In the genomic region with DNA sequence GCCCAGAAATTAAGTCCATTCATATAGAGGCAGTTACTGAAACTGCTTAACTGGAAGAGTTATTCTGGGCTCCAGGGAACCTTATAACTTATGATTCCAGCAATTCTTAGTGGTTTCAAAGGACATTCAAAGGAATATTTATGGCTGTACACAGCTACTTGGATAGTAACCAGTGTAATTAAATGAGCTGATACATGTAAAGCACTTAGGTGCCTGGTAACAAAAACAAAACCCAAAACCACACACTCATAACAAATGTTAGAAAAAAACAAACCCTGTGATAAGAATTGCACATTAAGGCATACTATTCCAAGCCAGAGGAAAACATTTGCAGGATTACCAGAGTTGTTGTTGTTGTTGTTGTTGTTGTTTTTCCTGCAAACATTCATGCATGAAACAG, we compare ENCODE assay signal across 18 cellular contexts. TPM values are rescaled to one million over a fixed set of nuclear protein-coding genes. Genes with fewer than 3 reads are reported as not detected.
DNase-seq lines count a peak whose midpoint lies in the region; ATAC-seq and TF ChIP-seq lines count a peak whose summit lies in the region.
"Had no signal": no experiment of that assay in that cellular context is flagged by ENCODE, and none has a peak within 500 bp of the region (broad histone marks: within the 10 kb centered on the region; RNA-seq: fewer than 3 reads in every experiment).

No MANE protein-coding gene starts in this region.

- CTCF ChIA-PET in CD8-positive, alpha-beta T cell (lab: Charles Lee): interaction anchor here (2.7 kb wide), 1 partner anchor 11 kb away, joined by 7 read pairs; no protein-coding TSS in a partner anchor

- POLR2A ChIA-PET in CD8-positive, alpha-beta T cell (lab: Charles Lee): no interaction called here

- no peaks in the 10 kb centered on the region for H3K9me3 Mint-ChIP-seq in CD8-positive, alpha-beta T cell
- H3K9me3 Mint-ChIP-seq: stimulated activated naive CD8-positive, alpha-beta T cell treated with anti-CD3 and anti-CD28 coated beads, Interleukin-15, Interleukin-2, amounts not matched to agents 100 ng/mL and 50 ng/mL, for 24 hours had no signal

- peaks cover 23% of the 10 kb centered on the region for H3K4me1 ChIP-seq in CD8-positive, alpha-beta T cell (ENCODE audit: insufficient read depth, low read length)
- H3K4me1 ChIP-seq: esophagus squamous epithelium, lower lobe of right lung had no signal

- H3K4me1 Mint-ChIP-seq in CD8-positive, alpha-beta T cell (ENCODE audit: low read depth): peaks cover 74% of the 10 kb centered on the region

- H3K36me3 ChIP-seq in CD8-positive, alpha-beta T cell (ENCODE audit: insufficient read depth, low read length): peaks cover 31% of the 10 kb centered on the region
- H3K36me3 ChIP-seq: ovary had no signal

- H3K27ac ChIP-seq in CD8-positive, alpha-beta T cell (ENCODE audit: low read depth, low read length): no peak overlapping the region
- H3K27ac ChIP-seq: esophagus squamous epithelium, lower lobe of right lung, ovary had no signal

- TF ChIP-seq CTCF in CD8-positive, alpha-beta T cell (IDR thresholded peaks at IDR 0.05): no peak

- intact Hi-C loops in CD8-positive, alpha-beta T cell (cut with DNase I, micrococcal nuclease): loop anchor here in 1 of 2 experiments (2.0 kb wide), 1 partner anchor 15 kb away; no protein-coding TSS in a partner anchor
- intact Hi-C loops in left ventricle myocardium superior (cut with micrococcal nuclease): no loop called here

- H3K4me3 Mint-ChIP-seq in CD8-positive, alpha-beta T cell: no peak overlapping the region
- H3K4me3 Mint-ChIP-seq: stimulated activated naive CD8-positive, alpha-beta T cell treated with anti-CD3 and anti-CD28 coated beads, Interleukin-15, Interleukin-2, amounts not matched to agents 100 ng/mL and 50 ng/mL, for 24 hours had no signal

- no peaks in the 10 kb centered on the region for H3K27me3 ChIP-seq in CD8-positive, alpha-beta T cell (ENCODE audit: insufficient read depth, low read length)
- H3K27me3 ChIP-seq: esophagus squamous epithelium, ovary had no signal

- H3K27ac Mint-ChIP-seq in CD8-positive, alpha-beta T cell: peak overlapping the region; percentile 30

- ATAC-seq in CD8-positive, alpha-beta T cell: no peak
- ATAC-seq in left ventricle myocardium superior: peak; percentile 73
- ATAC-seq in HG03457 (IDR thresholded peaks at IDR 0.05; ENCODE audit: unreplicated experiment): no peak
- ATAC-seq: lower lobe of right lung had no signal

- H3K27me3 Mint-ChIP-seq in CD8-positive, alpha-beta T cell (ENCODE audit: low read depth): no peaks in the 10 kb centered on the region
- H3K27me3 Mint-ChIP-seq: stimulated activated naive CD8-positive, alpha-beta T cell treated with anti-CD3 and anti-CD28 coated beads, Interleukin-15, Interleukin-2, amounts not matched to agents 100 ng/mL and 50 ng/mL, for 24 hours had no signal

- peak; percentile 11 for DNase-seq in AG08395 (ENCODE audit: low spot score)
- no peak for DNase-seq in CD8-positive, alpha-beta T cell
- DNase-seq in M059J (ENCODE audit: low read depth): peak; percentile 75
- no peak for DNase-seq in left ventricle myocardium superior
- no peak for DNase-seq in NCI-H1694 treated with DMSO at 0.1 percent for 48 hours (lab: John Stamatoyannopoulos, UW)
- no peak for DNase-seq in NCI-H1417 treated with DMSO at 0.1 percent for 48 hours (lab: John Stamatoyannopoulos, UW)
- DNase-seq in germinal center (ENCODE audit: low spot score): no peak
- DNase-seq: activated CD4-positive, alpha-beta T cell treated with anti-CD3 and anti-CD28 coated beads for 1 hour; activated effector memory CD4-positive, alpha-beta T cell treated with anti-CD3 and anti-CD28 coated beads, Interleukin-2, amount 50 U/mL, for 16 hours; amygdala; esophagus squamous epithelium; lower lobe of right lung; NCI-H2081; NK-92 treated with Interleukin-12 subunit alpha and Interleukin-12 subunit beta, amount 100 ng/mL, for 24 hours; ovary; trophoblast cell had no signal

- no peaks in the 10 kb centered on the region for H3K9me3 ChIP-seq in CD8-positive, alpha-beta T cell (ENCODE audit: low read length)
- H3K9me3 ChIP-seq: esophagus squamous epithelium, lower lobe of right lung, ovary had no signal

- peaks cover 81% of the 10 kb centered on the region for H3K36me3 Mint-ChIP-seq in CD8-positive, alpha-beta T cell

- H3K4me3 ChIP-seq in CD8-positive, alpha-beta T cell (ENCODE audit: low read depth, low read length): no peak overlapping the region
- H3K4me3 ChIP-seq: esophagus squamous epithelium, lower lobe of right lung, ovary had no signal

RNA-seq across cellular contexts. Expression of a gene that starts 51.5 kb away (rescaled TPM):
- total RNA-seq in CD8-positive, alpha-beta T cell: 100 to 1,000 TPM; 253 to 259 TPM
- total RNA-seq in M059J (2014; rRNA removed; shearing (Covaris generic)): 39.0 and 56.0 TPM in 2 replicates
- total RNA-seq in left ventricle myocardium superior: 9.3 TPM

RNA-seq across cellular contexts. Expression of a gene that starts 57.7 kb away (rescaled TPM):
- total RNA-seq in CD8-positive, alpha-beta T cell: 10 to 100 TPM; 11.9 to 12.4 TPM
- 113 and 118 TPM in 2 replicates for total RNA-seq in M059J (2014; rRNA removed; shearing (Covaris generic))
- total RNA-seq in left ventricle myocardium superior: 9.6 TPM

Comparison
In these comparisons a context has a peak if more than half of its experiments do, and no peak if none do; other contexts are left out.
1. DNase-seq: peak in AG08395 (single experiment) and M059J (single experiment); none in CD8-positive, alpha-beta T cell (0 of 7), left ventricle myocardium superior (single experiment), NCI-H1694 treated with DMSO at 0.1 percent for 48 hours (single experiment), NCI-H1417 treated with DMSO at 0.1 percent for 48 hours (single experiment) and germinal center (single experiment).